In genomic region chr3:185659942-185660921, GRCh38 we compare ENCODE assay signal across 8 cellular contexts.
DNase-seq lines count a peak whose midpoint lies in the region; ATAC-seq and TF ChIP-seq lines count a peak whose summit lies in the region.

No MANE protein-coding gene starts in this region.

- ATAC-seq in GM19324 (IDR thresholded peaks at IDR 0.05; ENCODE audit: low FRiP score, unreplicated experiment) = peak; percentile 47

- TF ChIP-seq CTCF in foreskin fibroblast (IDR thresholded peaks at IDR 0.05; ENCODE audit: low read depth, low read length) (peak; percentile 99), neutrophil (IDR thresholded peaks at IDR 0.05) (peak; percentile 89)

- H3K4me1 ChIP-seq in neutrophil (ENCODE audit: control insufficient read depth in 1 of 2, insufficient read depth in 1 of 2, low read depth in 1 of 2, low read length in 1 of 2) = no peaks in the 10 kb centered on the region

- no peak overlapping the region for H3K27ac ChIP-seq in neutrophil

- H3K27me3 ChIP-seq in MG63 = no peaks in the 10 kb centered on the region
- H3K27me3 ChIP-seq in neutrophil = no peaks in the 10 kb centered on the region

- H3K4me3 ChIP-seq in MG63 (no peak overlapping the region), foreskin fibroblast (ENCODE audit: low read depth in 1 of 2, low read length in 2 of 2) (no peak overlapping the region), neutrophil (ENCODE audit: low read depth in 1 of 2, low read length in 1 of 2) (no peak overlapping the region)

- peaks cover 48% of the 10 kb centered on the region for H3K36me3 ChIP-seq in MG63
- H3K36me3 ChIP-seq in neutrophil = no peaks in the 10 kb centered on the region

- H3K9me3 ChIP-seq in MG63 (no peaks in the 10 kb centered on the region), neutrophil (no peaks in the 10 kb centered on the region)

- DNase-seq in AG20443 (ENCODE audit: low spot score) (peak; percentile 80), MG63 (peak; percentile 69), RPMI8226 (peak; percentile 78), foreskin fibroblast (peak; percentile 73 to 89), stromal cell of bone marrow (ENCODE audit: low read depth) (peak; percentile 63)
- DNase-seq in activated T-helper 9 cell treated with anti-CD3 and anti-CD28 coated beads, Interleukin-2, amount 50 U/mL, for 16 hours (ENCODE audit: low read depth) = peak; percentile 15

Comparison
In these comparisons a context has a peak if more than half of its experiments do, and no peak if none do; other contexts are left out.
1. DNase-seq: peak in every context shown above with its lines; median percentile 81 in foreskin fibroblast; 80 in AG20443; 78 in RPMI8226; 69 in MG63; 63 in stromal cell of bone marrow; 15 in activated T-helper 9 cell treated with anti-CD3 and anti-CD28 coated beads, Interleukin-2, amount 50 U/mL, for 16 hours.